In genomic region chr3:48446425-48447193, GRCh38 we compare ENCODE assay signal across 8 cellular contexts. TPM values are rescaled to one million over a fixed set of nuclear protein-coding genes. Genes with fewer than 3 reads are reported as not detected.
DNase-seq lines count a peak whose midpoint lies in the region; ATAC-seq and TF ChIP-seq lines count a peak whose summit lies in the region.

Gene ATRIP, plus strand, starts transcription at chr3:48446737. Its CDS starts 109 bp downstream, at chr3:48446846.

- DNase-seq in DMS 273 (lab: John Stamatoyannopoulos, UW; ENCODE audit: unreplicated experiment) (peak; percentile 92), HuH-7 (ENCODE audit: low spot score) (peak; percentile 97), Peyer's patch (peak; percentile 87 to 95 (median 95))
- peak; percentile 82 for DNase-seq in activated T-cell treated with anti-CD3 and anti-CD28 coated beads, Interleukin-2, amount 50 U/mL, for 4 hours
- DNase-seq in stimulated activated CD8-positive, alpha-beta memory T cell treated with anti-CD3 and anti-CD28 coated beads, Interleukin-7, amount 100 ng/mL, for 24 hours (ENCODE audit: low read depth): peak; percentile 73

- H3K27ac ChIP-seq in Peyer's patch: peak within 1 kb of the TSS; percentile 82 to 95 (median 92)
- peak within 1 kb of the TSS; percentile 91 to 92 for H3K27ac ChIP-seq in esophagus (ENCODE audit: low read depth in 2 of 2, low read length in 1 of 2)
- peak within 1 kb of the TSS; percentile 83 for H3K27ac ChIP-seq in muscle layer of duodenum (ENCODE audit: low read length)

- peak; percentile 86 to 87 for TF ChIP-seq POLR2A in Peyer's patch (IDR thresholded peaks at IDR 0.05)

- H3K36me3 Mint-ChIP-seq in activated T-cell treated with anti-CD3 and anti-CD28 coated beads, Interleukin-2, amount 50 U/mL, for 4 hours (ENCODE audit: insufficient read depth): peaks cover 22% of the 10 kb centered on the region

- H3K4me3 ChIP-seq in Peyer's patch: peak within 1 kb of the TSS; percentile 63 to 97 (median 92)
- peak within 1 kb of the TSS; percentile 75 to 88 for H3K4me3 ChIP-seq in esophagus (ENCODE audit: low read depth in 1 of 2, low read length in 2 of 2)
- peak within 1 kb of the TSS; percentile 86 to 95 for H3K4me3 ChIP-seq in muscle layer of duodenum (ENCODE audit: low read depth in 1 of 2, low read length in 2 of 2)

- no peak for TF ChIP-seq CTCF in Peyer's patch (IDR thresholded peaks at IDR 0.05)

- peak; percentile 68 for ATAC-seq in GM21447 (IDR thresholded peaks at IDR 0.05; ENCODE audit: unreplicated experiment)
- ATAC-seq in activated T-cell treated with anti-CD3 and anti-CD28 coated beads, Interleukin-2, amount 50 U/mL, for 4 hours: peak; percentile 98

- no peaks in the 10 kb centered on the region for H3K27me3 Mint-ChIP-seq in activated T-cell treated with anti-CD3 and anti-CD28 coated beads, Interleukin-2, amount 50 U/mL, for 4 hours (ENCODE audit: low read depth)

- H3K4me1 ChIP-seq in Peyer's patch (peaks cover 0 to 30% (median 8%) of the 10 kb centered on the region in 4 donors), esophagus (ENCODE audit: control insufficient read depth in 2 of 2, insufficient read depth in 2 of 2, low read length in 1 of 2) (peaks cover 0 to 2% of the 10 kb centered on the region in 2 donors), muscle layer of duodenum (ENCODE audit: control insufficient read depth in 1 of 2, insufficient read depth in 2 of 2, low read length in 2 of 2) (peaks cover 15 to 26% of the 10 kb centered on the region in 2 donors)

- no peaks in the 10 kb centered on the region for H3K9me3 Mint-ChIP-seq in activated T-cell treated with anti-CD3 and anti-CD28 coated beads, Interleukin-2, amount 50 U/mL, for 4 hours

- WGBS in esophagus, 2 donors: 0 to 1% methylated on average over 80 to 91 of the region's 91 CpGs

- peaks cover 37% of the 10 kb centered on the region for H3K4me1 Mint-ChIP-seq in activated T-cell treated with anti-CD3 and anti-CD28 coated beads, Interleukin-2, amount 50 U/mL, for 4 hours (ENCODE audit: low read depth)

- H3K36me3 ChIP-seq in Peyer's patch: peaks cover 0 to 11% (median 0%) of the 10 kb centered on the region in 3 donors
- H3K36me3 ChIP-seq in esophagus (ENCODE audit: control insufficient read depth in 2 of 2, insufficient read depth in 2 of 2, low read length in 1 of 2): peaks cover 0 to 12% of the 10 kb centered on the region in 2 donors
- peaks cover 0 to 22% of the 10 kb centered on the region in 2 donors for H3K36me3 ChIP-seq in muscle layer of duodenum (ENCODE audit: control insufficient read depth in 1 of 2, insufficient read depth in 2 of 2, low read length in 2 of 2)

- H3K4me3 Mint-ChIP-seq in activated T-cell treated with anti-CD3 and anti-CD28 coated beads, Interleukin-2, amount 50 U/mL, for 4 hours: peak within 1 kb of the TSS; percentile 96

- H3K27me3 ChIP-seq in Peyer's patch (no peaks in the 10 kb centered on the region), esophagus (ENCODE audit: control insufficient read depth in 1 of 2, insufficient read depth in 2 of 2, low read length in 2 of 2) (no peaks in the 10 kb centered on the region), muscle layer of duodenum (ENCODE audit: low read depth, low read length) (no peaks in the 10 kb centered on the region)

- H3K9me3 ChIP-seq in Peyer's patch (no peaks in the 10 kb centered on the region), esophagus (ENCODE audit: control insufficient read depth in 2 of 2, insufficient read depth in 1 of 2, low read depth in 1 of 2, low read length in 1 of 2) (no peaks in the 10 kb centered on the region), muscle layer of duodenum (ENCODE audit: control insufficient read depth in 1 of 2, low read length in 2 of 2) (no peaks in the 10 kb centered on the region)

RNA-seq across cellular contexts. Expression of gene ATRIP, which starts in this region (rescaled TPM):
- 10 to 100 TPM in 1 of 4 donors, 1 to 10 TPM in 3; 2.6 to 13.2 (median 6.0) TPM for total RNA-seq in Peyer's patch
- 10 to 100 TPM; 17.3 to 17.6 (median 17.5) TPM for total RNA-seq in activated T-cell treated with anti-CD3 and anti-CD28 coated beads, Interleukin-2, amount 50 U/mL, for 4 hours
- 1 to 10 TPM; 4.9 to 5.7 TPM for polyA plus RNA-seq in esophagus

Comparison
In these comparisons a context has a peak if more than half of its experiments do, and no peak if none do; other contexts are left out.
1. Peak in every context shown above with its lines: DNase-seq, ATAC-seq, H3K4me3 ChIP-seq and H3K27ac ChIP-seq.